In genomic region chr6:76004202-76004601, GRCh38 we compare ENCODE assay signal across 21 cellular contexts.
A peak's percentile ranks its signal among the peaks of the same experiment; 100 is the strongest.
DNase-seq lines count a peak whose midpoint lies in the region; ATAC-seq and TF ChIP-seq lines count a peak whose summit lies in the region.
"Had no signal": no experiment of that assay in that cellular context is flagged by ENCODE, and none has a peak within 500 bp of the region (broad histone marks: within the 10 kb centered on the region; RNA-seq: fewer than 3 reads in every experiment).

No MANE protein-coding gene starts in this region.

- WGBS in mammary epithelial cell (ENCODE audit: low coverage, missing lambda C conversion rate): 54% methylated on average over 2 of the region's 2 CpGs

- no peak overlapping the region for H2AFZ ChIP-seq in mammary epithelial cell (ENCODE audit: low read depth, low read length)

- H3K4me3 ChIP-seq in mammary epithelial cell (replicated peaks in 1 of 3; ENCODE audit: insufficient read depth in 1 of 3, low read depth in 2 of 3, low read length in 3 of 3): no peak overlapping the region
- H3K4me3 ChIP-seq: BLaER1 treated with 17β-estradiol and CSF1 and Interleukin-3, amounts not matched to agents 10 nM and 100 nM; ovary; right atrium auricular region; SJSA1; vagina had no signal

- H3K4me2 ChIP-seq in mammary epithelial cell (ENCODE audit: insufficient read depth, low read depth, low read length): no peak overlapping the region
- H3K4me2 ChIP-seq: BLaER1 treated with 17β-estradiol and CSF1 and Interleukin-3, amounts not matched to agents 10 nM and 100 nM had no signal

- in situ Hi-C loops in mammary epithelial cell (cut with MboI; ENCODE audit: low sequenced_read_pairs in 2 of 2): no loop called here

- H3K4me1 ChIP-seq in mammary epithelial cell (ENCODE audit: insufficient read depth, low read length): no peaks in the 10 kb centered on the region
- H3K4me1 ChIP-seq: BLaER1 treated with 17β-estradiol and CSF1 and Interleukin-3, amounts not matched to agents 10 nM and 100 nM; right atrium auricular region; SJSA1; vagina had no signal

- no peaks in the 10 kb centered on the region for H3K27me3 ChIP-seq in mammary epithelial cell (ENCODE audit: insufficient read depth, low read length)
- H3K27me3 ChIP-seq: BLaER1 treated with 17β-estradiol and CSF1 and Interleukin-3, amounts not matched to agents 10 nM and 100 nM; ovary; right atrium auricular region; SJSA1; vagina had no signal

- ATAC-seq in GM18520 (IDR thresholded peaks at IDR 0.05; ENCODE audit: unreplicated experiment) (peak; percentile 77), GM21529 (IDR thresholded peaks at IDR 0.05; ENCODE audit: unreplicated experiment) (peak; percentile 74), HG02938 (IDR thresholded peaks at IDR 0.05; ENCODE audit: unreplicated experiment) (peak; percentile 65), HG03520 (IDR thresholded peaks at IDR 0.05; ENCODE audit: unreplicated experiment) (peak; percentile 44)
- ATAC-seq: naive thymus-derived CD8-positive, alpha-beta T cell; T-helper 17 cell had no signal

- DNase-seq in mammary epithelial cell (no peak), COLO668 (lab: John Stamatoyannopoulos, UW; ENCODE audit: unreplicated experiment) (no peak), foreskin melanocyte (no peak)
- no peak for DNase-seq in activated CD8-positive, alpha-beta memory T cell treated with anti-CD3 and anti-CD28 coated beads, Interleukin-2, amount 50 U/mL, for 48 hours
- DNase-seq: activated gamma-delta T cell treated with Interleukin-2 at 50 U/mL for 16 hours; MV-4-11; naive thymus-derived CD8-positive, alpha-beta T cell; NCI-H1694; NCI-H2227 treated with DMSO at 0.1 percent for 48 hours; ovary; stimulated activated CD4-positive, alpha-beta T cell treated with anti-CD3 and anti-CD28 coated beads, Interleukin-12 subunit alpha, Interleukin-12 subunit beta, amount 100 ng/mL, for 4 hours; T-helper 17 cell had no signal

- BruUV-seq in mammary epithelial cell (replicated peaks; lab: Mats Ljungman, UMichigan): no TSS peak

- intact Hi-C loops in mammary epithelial cell (cut with micrococcal nuclease): no loop called here

- H3K9ac ChIP-seq in mammary epithelial cell (ENCODE audit: insufficient read depth, low read length): no peak overlapping the region
- H3K9ac ChIP-seq: BLaER1 treated with 17β-estradiol and CSF1 and Interleukin-3, amounts not matched to agents 10 nM and 100 nM had no signal

- H3K79me2 ChIP-seq in mammary epithelial cell (ENCODE audit: insufficient read depth, low read length): no peaks in the 10 kb centered on the region

- no peaks in the 10 kb centered on the region for H3K36me3 ChIP-seq in mammary epithelial cell (ENCODE audit: insufficient read depth, low read length)
- H3K36me3 ChIP-seq: BLaER1 treated with 17β-estradiol and CSF1 and Interleukin-3, amounts not matched to agents 10 nM and 100 nM; ovary; right atrium auricular region; SJSA1; vagina had no signal

- no peaks in the 10 kb centered on the region for H3K9me3 ChIP-seq in mammary epithelial cell (replicated peaks; ENCODE audit: insufficient read depth, low read length)
- H3K9me3 ChIP-seq: BLaER1 treated with 17β-estradiol and CSF1 and Interleukin-3, amounts not matched to agents 10 nM and 100 nM; ovary; right atrium auricular region; SJSA1; vagina had no signal

- no peak overlapping the region for H3K27ac ChIP-seq in mammary epithelial cell (ENCODE audit: insufficient read depth, low read depth, low read length)
- H3K27ac ChIP-seq: BLaER1 treated with 17β-estradiol and CSF1 and Interleukin-3, amounts not matched to agents 10 nM and 100 nM; ovary; right atrium auricular region; SJSA1; vagina; VCaP had no signal

- dilution Hi-C loops in mammary epithelial cell (cut with HindIII; ENCODE audit: low sequenced_read_pairs): no loop called here

- no peak for TF ChIP-seq CTCF in mammary epithelial cell (conservative IDR thresholded peaks at IDR 0.05 in 1 of 2, IDR thresholded peaks at IDR 0.05 in 1 of 2; ENCODE audit: extremely low read depth in 1 of 2, insufficient read depth in 1 of 2, low read depth in 1 of 2, low read length in 2 of 2)

- CTCF ChIA-PET in mammary epithelial cell (lab: Charles Lee; ENCODE audit: low non-redundant PET): no interaction called here

- no peaks in the 10 kb centered on the region for H4K20me1 ChIP-seq in mammary epithelial cell (ENCODE audit: insufficient read depth, low read length)
- H4K20me1 ChIP-seq: BLaER1 treated with 17β-estradiol and CSF1 and Interleukin-3, amounts not matched to agents 10 nM and 100 nM had no signal
